Comparison of ENCODE assay signal across 2 cellular contexts in genomic region chr9:17116400-17116837, GRCh38.
TF ChIP-seq lines count a peak whose summit lies in the region.

No MANE protein-coding gene starts in this region.

TF ChIP-seq in HCT116, 20 proteins besides CTCF, POLR2A, EP300 and RAD21:
- TF ChIP-seq ZNF274 (IDR thresholded peaks at IDR 0.05; ENCODE audit: low read depth, low read length) (no peak), TCF7L2 (IDR thresholded peaks at IDR 0.05; ENCODE audit: borderline replicate concordance, extremely low read depth, insufficient read depth, insufficient read length) (no peak), JUND (IDR thresholded peaks at IDR 0.05) (no peak), REST (IDR thresholded peaks at IDR 0.05; ENCODE audit: low read depth) (no peak), SIN3A (IDR thresholded peaks at IDR 0.05; ENCODE audit: low read depth) (no peak), YY1 (IDR thresholded peaks at IDR 0.05; ENCODE audit: extremely low read depth, insufficient replicate concordance, low read depth, low read length) (no peak), POLR2AphosphoS5 (IDR thresholded peaks at IDR 0.05; ENCODE audit: low read depth, low read length) (no peak), EGR1 (IDR thresholded peaks at IDR 0.05; ENCODE audit: low read depth) (no peak), EZH2phosphoT487 (IDR thresholded peaks at IDR 0.05; ENCODE audit: borderline replicate concordance) (no peak), EZH2 (IDR thresholded peaks at IDR 0.05) (no peak), ZFX (IDR thresholded peaks at IDR 0.05) (no peak), SRF (IDR thresholded peaks at IDR 0.05; ENCODE audit: low read depth) (no peak), CEBPB (IDR thresholded peaks at IDR 0.05; ENCODE audit: low read depth) (no peak), SP1 (IDR thresholded peaks at IDR 0.05; ENCODE audit: low read depth) (no peak), ELF1 (IDR thresholded peaks at IDR 0.05; ENCODE audit: borderline replicate concordance, low read depth) (no peak), MAX (IDR thresholded peaks at IDR 0.05) (no peak), CBX3 (IDR thresholded peaks at IDR 0.05; ENCODE audit: low read depth) (no peak)
- TF ChIP-seq, protein P1, sequence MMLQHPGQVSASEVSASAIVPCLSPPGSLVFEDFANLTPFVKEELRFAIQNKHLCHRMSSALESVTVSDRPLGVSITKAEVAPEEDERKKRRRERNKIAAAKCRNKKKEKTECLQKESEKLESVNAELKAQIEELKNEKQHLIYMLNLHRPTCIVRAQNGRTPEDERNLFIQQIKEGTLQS (IDR thresholded peaks at IDR 0.05) = no peak
- TF ChIP-seq, protein P2, sequence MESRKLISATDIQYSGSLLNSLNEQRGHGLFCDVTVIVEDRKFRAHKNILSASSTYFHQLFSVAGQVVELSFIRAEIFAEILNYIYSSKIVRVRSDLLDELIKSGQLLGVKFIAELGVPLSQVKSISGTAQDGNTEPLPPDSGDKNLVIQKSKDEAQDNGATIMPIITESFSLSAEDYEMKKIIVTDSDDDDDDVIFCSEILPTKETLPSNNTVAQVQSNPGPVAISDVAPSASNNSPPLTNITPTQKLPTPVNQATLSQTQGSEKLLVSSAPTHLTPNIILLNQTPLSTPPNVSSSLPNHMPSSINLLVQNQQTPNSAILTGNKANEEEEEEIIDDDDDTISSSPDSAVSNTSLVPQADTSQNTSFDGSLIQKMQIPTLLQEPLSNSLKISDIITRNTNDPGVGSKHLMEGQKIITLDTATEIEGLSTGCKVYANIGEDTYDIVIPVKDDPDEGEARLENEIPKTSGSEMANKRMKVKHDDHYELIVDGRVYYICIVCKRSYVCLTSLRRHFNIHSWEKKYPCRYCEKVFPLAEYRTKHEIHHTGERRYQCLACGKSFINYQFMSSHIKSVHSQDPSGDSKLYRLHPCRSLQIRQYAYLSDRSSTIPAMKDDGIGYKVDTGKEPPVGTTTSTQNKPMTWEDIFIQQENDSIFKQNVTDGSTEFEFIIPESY (IDR thresholded peaks at IDR 0.05; ENCODE audit: extremely low read depth, insufficient replicate concordance, low read length) = no peak

TF ChIP-seq in H1, 55 proteins besides CTCF, POLR2A, EP300 and RAD21:
- no peak for TF ChIP-seq POU5F1 (IDR thresholded peaks at IDR 0.05; ENCODE audit: low read depth, low read length)
- no peak for TF ChIP-seq CBX8 (IDR thresholded peaks at IDR 0.05; ENCODE audit: borderline replicate concordance, low read depth, low read length)
- no peak for TF ChIP-seq CEBPB (IDR thresholded peaks at IDR 0.05; ENCODE audit: low read depth, low read length)
- TF ChIP-seq, protein P3, sequence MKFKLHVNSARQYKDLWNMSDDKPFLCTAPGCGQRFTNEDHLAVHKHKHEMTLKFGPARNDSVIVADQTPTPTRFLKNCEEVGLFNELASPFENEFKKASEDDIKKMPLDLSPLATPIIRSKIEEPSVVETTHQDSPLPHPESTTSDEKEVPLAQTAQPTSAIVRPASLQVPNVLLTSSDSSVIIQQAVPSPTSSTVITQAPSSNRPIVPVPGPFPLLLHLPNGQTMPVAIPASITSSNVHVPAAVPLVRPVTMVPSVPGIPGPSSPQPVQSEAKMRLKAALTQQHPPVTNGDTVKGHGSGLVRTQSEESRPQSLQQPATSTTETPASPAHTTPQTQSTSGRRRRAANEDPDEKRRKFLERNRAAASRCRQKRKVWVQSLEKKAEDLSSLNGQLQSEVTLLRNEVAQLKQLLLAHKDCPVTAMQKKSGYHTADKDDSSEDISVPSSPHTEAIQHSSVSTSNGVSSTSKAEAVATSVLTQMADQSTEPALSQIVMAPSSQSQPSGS (IDR thresholded peaks at IDR 0.05; ENCODE audit: low read length) = no peak
- TF ChIP-seq CTBP2 (IDR thresholded peaks at IDR 0.05; ENCODE audit: borderline replicate concordance, insufficient read depth, insufficient read length, low read length) = no peak
- TF ChIP-seq POLR2AphosphoS5 (IDR thresholded peaks at IDR 0.05; ENCODE audit: low read depth, low read length) = no peak
- TF ChIP-seq SIRT6 (IDR thresholded peaks at IDR 0.05; ENCODE audit: low read length) = no peak
- no peak for TF ChIP-seq KDM1A (IDR thresholded peaks at IDR 0.05; ENCODE audit: borderline replicate concordance, low read length)
- TF ChIP-seq SIX5 (IDR thresholded peaks at IDR 0.05; ENCODE audit: low read depth, low read length) = no peak
- TF ChIP-seq GABPA (IDR thresholded peaks at IDR 0.05; ENCODE audit: borderline replicate concordance, insufficient read depth, low read length) = no peak
- TF ChIP-seq MAX (IDR thresholded peaks at IDR 0.05) = no peak
- no peak for TF ChIP-seq SAP30 (IDR thresholded peaks at IDR 0.05; ENCODE audit: insufficient read depth, insufficient replicate concordance, low read length)
TF ChIP-seq in H1: peak in this region for 0.
